Comparison of ENCODE assay signal across 8 cellular contexts in genomic region chr19:9309139-9309973, GRCh38. TPM values are rescaled to one million over a fixed set of nuclear protein-coding genes. Genes with fewer than 3 reads are reported as not detected.
DNase-seq lines count a peak whose midpoint lies in the region; ATAC-seq, FAIRE-seq and TF ChIP-seq lines count a peak whose summit lies in the region.

Gene ZNF699, minus strand, starts transcription at chr19:9309838. Its CDS starts 4,719 bp downstream, at chr19:9305119.

- peaks cover 19% of the 10 kb centered on the region for H3K4me1 Mint-ChIP-seq in T-helper 1 cell treated with Interleukin-12 subunit alpha and Interleukin-12 subunit beta and Interleukin-4 antibody, amounts not matched to agents 30 μg/mL and 1 μg/mL, for 36 hours (ENCODE audit: low read depth)

- peaks cover 13% of the 10 kb centered on the region for H3K36me3 Mint-ChIP-seq in T-helper 1 cell treated with Interleukin-12 subunit alpha and Interleukin-12 subunit beta and Interleukin-4 antibody, amounts not matched to agents 30 μg/mL and 1 μg/mL, for 36 hours (ENCODE audit: low read depth)

- WGBS in right cardiac atrium, result under 1% methylated on average over 63 of the region's 63 CpGs

- H3K4me1 ChIP-seq in right cardiac atrium (ENCODE audit: control insufficient read depth, insufficient read depth, low read length), result no peaks in the 10 kb centered on the region

- H3K4me3 ChIP-seq in right cardiac atrium (ENCODE audit: low read length), result peak within 1 kb of the TSS; percentile 94

- FAIRE-seq in urothelium cell line (lab: Jason Lieb, UNC), result peak; percentile 87

- peak within 1 kb of the TSS; percentile 91 for H3K27ac ChIP-seq in angular gyrus (ENCODE audit: low read depth, low read length)
- peak within 1 kb of the TSS; percentile 87 for H3K27ac ChIP-seq in right cardiac atrium (ENCODE audit: low read length)

- TF ChIP-seq CTCF in GM13977 (IDR thresholded peaks at IDR 0.05; ENCODE audit: extremely low read depth, insufficient read depth, missing control alignments), result no peak

- DNase-seq in GM13977 (ENCODE audit: low spot score) (peak; percentile 96), NCI-H146 (lab: John Stamatoyannopoulos, UW) (peak; percentile 96), right cardiac atrium (peak; percentile 99 to 100 (median 99)), pulmonary artery endothelial cell (ENCODE audit: low read depth, low spot score) (peak; percentile 86), urothelium cell line (ENCODE audit: low spot score) (peak; percentile 89)

- intact Hi-C loops in right cardiac atrium (cut with DNase I), result no loop called here

- no peaks in the 10 kb centered on the region for H3K27me3 Mint-ChIP-seq in T-helper 1 cell treated with Interleukin-12 subunit alpha and Interleukin-12 subunit beta and Interleukin-4 antibody, amounts not matched to agents 30 μg/mL and 1 μg/mL, for 36 hours (ENCODE audit: low read depth)

- in situ Hi-C loops in GM13977 (cut with MboI; ENCODE audit: low pct_unique_long_range_greater_than_20kb, low sequenced_read_pairs, unreplicated experiment), result loop anchor here (25.0 kb wide), 1 partner anchor 478 kb away; no protein-coding TSS in a partner anchor

- no peaks in the 10 kb centered on the region for H3K9me3 ChIP-seq in right cardiac atrium (ENCODE audit: control insufficient read depth, low read length)

- H3K9me3 Mint-ChIP-seq in T-helper 1 cell treated with Interleukin-12 subunit alpha and Interleukin-12 subunit beta and Interleukin-4 antibody, amounts not matched to agents 30 μg/mL and 1 μg/mL, for 36 hours, result peaks cover 32% of the 10 kb centered on the region

- ATAC-seq in HG02870 (IDR thresholded peaks at IDR 0.05; ENCODE audit: unreplicated experiment) (peak; percentile 96), right cardiac atrium (peak; percentile 99)

- H3K27ac Mint-ChIP-seq in T-helper 1 cell treated with Interleukin-12 subunit alpha and Interleukin-12 subunit beta and Interleukin-4 antibody, amounts not matched to agents 30 μg/mL and 1 μg/mL, for 36 hours, result peak within 1 kb of the TSS; percentile 95

- H3K27me3 ChIP-seq in right cardiac atrium (ENCODE audit: control insufficient read depth, insufficient read depth), result no peaks in the 10 kb centered on the region

- peak within 1 kb of the TSS; percentile 92 for H3K4me3 Mint-ChIP-seq in T-helper 1 cell treated with Interleukin-12 subunit alpha and Interleukin-12 subunit beta and Interleukin-4 antibody, amounts not matched to agents 30 μg/mL and 1 μg/mL, for 36 hours

RNA-seq across cellular contexts. Expression of gene ZNF699, which starts in this region (rescaled TPM):
- total RNA-seq in right cardiac atrium (1 to 10 TPM; 2.9 to 5.8 (median 5.3) TPM), pulmonary artery endothelial cell (3.9 and 6.0 TPM in 2 replicates)
- 1.2 TPM for polyA plus RNA-seq in right cardiac atrium

Comparison
In these comparisons a context has a peak if more than half of its experiments do, and no peak if none do; other contexts are left out.
1. Peak in every context shown above with its lines: DNase-seq, ATAC-seq, H3K4me3 ChIP-seq and H3K27ac ChIP-seq.